ENCODE assay signal across 14 cellular contexts in the genomic region with DNA sequence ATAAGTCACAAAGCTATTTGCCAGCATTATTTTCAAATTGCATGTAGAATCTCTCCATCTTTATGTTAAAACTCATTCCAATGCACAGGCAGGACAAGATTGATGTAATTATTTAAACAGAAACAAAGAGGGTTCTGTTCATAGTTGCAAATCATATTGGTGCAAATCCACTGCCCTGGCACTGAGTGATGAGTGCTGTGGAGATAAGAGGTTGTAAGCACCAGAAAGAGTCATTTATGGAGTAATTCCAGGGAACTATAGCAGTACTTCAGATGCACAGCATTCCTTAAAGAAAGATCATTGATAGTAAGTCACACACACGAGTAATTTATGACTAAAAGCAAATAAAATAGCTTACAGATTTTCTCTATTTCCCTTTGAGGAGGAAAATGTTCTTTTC.
DNase-seq lines count a peak whose midpoint lies in the region; ATAC-seq and TF ChIP-seq lines count a peak whose summit lies in the region.
"Had no signal": no experiment of that assay in that cellular context is flagged by ENCODE, and none has a peak within 500 bp of the region (broad histone marks: within the 10 kb centered on the region; RNA-seq: fewer than 3 reads in every experiment).

No MANE protein-coding gene starts in this region.

- H3K36me3 ChIP-seq in SK-N-MC (ENCODE audit: insufficient read depth, low read length) (no peaks in the 10 kb centered on the region), smooth muscle cell (ENCODE audit: low read depth) (no peaks in the 10 kb centered on the region), ovary (no peaks in the 10 kb centered on the region)
- H3K36me3 ChIP-seq: ascending aorta, heart right ventricle, thyroid gland had no signal

- H3K79me2 ChIP-seq in smooth muscle cell (ENCODE audit: low read depth) = no peaks in the 10 kb centered on the region

- H3K27me3 ChIP-seq in smooth muscle cell (ENCODE audit: low read depth) = no peaks in the 10 kb centered on the region
- no peaks in the 10 kb centered on the region for H3K27me3 ChIP-seq in ovary
- H3K27me3 ChIP-seq: ascending aorta, heart right ventricle, thyroid gland had no signal

- H3F3A ChIP-seq in smooth muscle cell (ENCODE audit: low read depth) = peaks cover 12% of the 10 kb centered on the region

- WGBS in smooth muscle cell (ENCODE audit: low lambda C conversion rate) = 9% methylated on average over 1 of the region's 1 CpG
- 41 to 44% (median 41%) methylated on average over 1 of the region's 1 CpG for WGBS in ovary, 3 donors

- TF ChIP-seq EP300 in ovary (IDR thresholded peaks at IDR 0.05) = no peak

- no peaks in the 10 kb centered on the region for H3K9me3 ChIP-seq in SK-N-MC (ENCODE audit: low read depth, low read length)
- no peaks in the 10 kb centered on the region for H3K9me3 ChIP-seq in smooth muscle cell (replicated peaks; ENCODE audit: low read depth)
- no peaks in the 10 kb centered on the region for H3K9me3 ChIP-seq in ovary
- H3K9me3 ChIP-seq: ascending aorta, heart right ventricle, thyroid gland had no signal

- intact Hi-C loops in ovary (cut with DNase I) = no loop called here

- peak overlapping the region; percentile 34 for H3K4me2 ChIP-seq in smooth muscle cell

- TF ChIP-seq CTCF in foreskin fibroblast (IDR thresholded peaks at IDR 0.05; ENCODE audit: low read depth, low read length) = no peak
- TF ChIP-seq CTCF in smooth muscle cell (IDR thresholded peaks at IDR 0.05; ENCODE audit: borderline replicate concordance, insufficient read depth, poor library complexity, severe bottlenecking) = no peak
- TF ChIP-seq CTCF in ovary (IDR thresholded peaks at IDR 0.05) = no peak

- H3K27ac ChIP-seq in SK-N-MC = no peak overlapping the region
- peak overlapping the region; percentile 99 for H3K27ac ChIP-seq in smooth muscle cell (ENCODE audit: low read depth)
- H3K27ac ChIP-seq in ovary = no peak overlapping the region
- H3K27ac ChIP-seq: ascending aorta, heart right ventricle, thyroid gland had no signal

- ATAC-seq in HG03175 (IDR thresholded peaks at IDR 0.05; ENCODE audit: unreplicated experiment) (no peak), HG03095 (IDR thresholded peaks at IDR 0.05; ENCODE audit: unreplicated experiment) (no peak)
- ATAC-seq: heart right ventricle, left ventricle myocardium superior had no signal

- peak; percentile 43 for DNase-seq in HCEC 1CT
- no peak for DNase-seq in SK-N-MC (ENCODE audit: low read depth, low spot score)
- DNase-seq in foreskin fibroblast = peak; percentile 47 to 64
- DNase-seq in smooth muscle cell (lab: John Stamatoyannopoulos, UW; ENCODE audit: unreplicated experiment) = no peak
- no peak for DNase-seq in ovary
- DNase-seq: activated CD4-positive, alpha-beta T cell treated with anti-CD3 and anti-CD28 coated beads, Interleukin-2, amount 10 ng/mL, durations not matched to agents 7 days and 5 days; DMS 273 treated with DMSO at 0.1 percent for 48 hours; heart right ventricle; left ventricle myocardium superior; NCI-H2107; thyroid gland had no signal

- H3K4me3 ChIP-seq in SK-N-MC = no peak overlapping the region
- H3K4me3 ChIP-seq in foreskin fibroblast (ENCODE audit: low read depth in 1 of 2, low read length in 2 of 2) = no peak overlapping the region
- H3K4me3 ChIP-seq in smooth muscle cell = no peak overlapping the region
- H3K4me3 ChIP-seq in ovary = no peak overlapping the region
- H3K4me3 ChIP-seq: ascending aorta, heart right ventricle, thyroid gland had no signal

- H3K9ac ChIP-seq in SK-N-MC (ENCODE audit: insufficient read length) (peak overlapping the region; percentile 14), smooth muscle cell (ENCODE audit: low read depth) (peak overlapping the region; percentile 52)

- peak overlapping the region; percentile 26 for H2AFZ ChIP-seq in smooth muscle cell (ENCODE audit: low read depth)

- H3K4me1 ChIP-seq in smooth muscle cell (ENCODE audit: low read depth) = peaks cover 22% of the 10 kb centered on the region
- no peaks in the 10 kb centered on the region for H3K4me1 ChIP-seq in ovary (ENCODE audit: insufficient read depth)
- H3K4me1 ChIP-seq: ascending aorta, thyroid gland had no signal

- no peaks in the 10 kb centered on the region for H4K20me1 ChIP-seq in smooth muscle cell (ENCODE audit: low read depth)

- no peak for TF ChIP-seq POLR2A in ovary (IDR thresholded peaks at IDR 0.05)

Comparison
In these comparisons a context has a peak if more than half of its experiments do, and no peak if none do; other contexts are left out.
1. DNase-seq: peak in HCEC 1CT (single experiment) and foreskin fibroblast (2 of 2); none in SK-N-MC (single experiment), smooth muscle cell (single experiment) and ovary (0 of 5).